9 cellular contexts compared by ENCODE assay signal in the genomic region with DNA sequence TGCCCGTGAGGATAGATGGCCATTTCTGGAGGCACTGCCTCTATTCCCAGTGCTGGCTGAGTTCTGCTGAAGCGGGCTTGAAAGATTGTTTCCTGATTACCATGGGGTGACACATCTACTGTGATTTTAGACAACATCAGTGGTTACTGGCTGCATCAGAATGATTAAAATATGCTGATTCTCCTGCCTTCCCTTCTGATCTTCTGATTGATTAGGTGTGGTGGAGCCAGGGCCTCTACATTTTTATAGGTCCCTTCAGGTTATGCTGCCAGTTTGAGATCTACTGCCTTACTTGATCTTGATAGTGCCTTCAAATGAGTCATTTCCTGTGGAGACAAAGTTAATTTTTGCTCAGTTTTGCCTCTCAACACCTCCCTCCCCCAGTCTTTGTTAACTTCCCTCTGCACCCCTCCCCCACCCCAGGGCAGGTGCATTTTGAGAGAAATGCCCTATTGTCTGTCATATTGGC. TPM values are rescaled to one million over a fixed set of nuclear protein-coding genes. Genes with fewer than 3 reads are reported as not detected.
DNase-seq lines count a peak whose midpoint lies in the region; TF ChIP-seq lines count a peak whose summit lies in the region.
"Had no signal": no experiment of that assay in that cellular context is flagged by ENCODE, and none has a peak within 500 bp of the region (broad histone marks: within the 10 kb centered on the region; RNA-seq: fewer than 3 reads in every experiment).

No MANE protein-coding gene starts in this region.

- 72 to 77% methylated on average over 2 of the region's 2 CpGs for WGBS in tibial nerve, 2 donors

- H3K9me3 ChIP-seq in KOPT-K1 (ENCODE audit: insufficient read depth, low read length, poor library complexity, severe bottlenecking): no peaks in the 10 kb centered on the region
- no peaks in the 10 kb centered on the region for H3K9me3 ChIP-seq in tibial nerve

- peaks cover 0 to 31% (median 12%) of the 10 kb centered on the region in 4 donors for H3K4me1 ChIP-seq in tibial nerve

- TF ChIP-seq POLR2A in tibial nerve (IDR thresholded peaks at IDR 0.05): no peak

- peak; percentile 64 for DNase-seq in NK-92 treated with Interleukin-12 subunit alpha and Interleukin-12 subunit beta, amount 100 ng/mL, for 24 hours (lab: John Stamatoyannopoulos, UW)
- no peak for DNase-seq in NK-92 (lab: John Stamatoyannopoulos, UW; ENCODE audit: unreplicated experiment)
- DNase-seq in activated CD4-positive, alpha-beta T cell treated with anti-CD3 and anti-CD28 coated beads, Interleukin-2, amount 50 U/mL, for 1 hour: peak; percentile 64
- DNase-seq in fibroblast of villous mesenchyme (ENCODE audit: low read depth): peak; percentile 35
- peak; percentile 30 to 34 for DNase-seq in stimulated activated CD8-positive, alpha-beta memory T cell treated with anti-CD3 and anti-CD28 coated beads, Interleukin-2, amount 100 ng/mL, for 48 hours (ENCODE audit: low read depth in 2 of 2)
- no peak for DNase-seq in tibial nerve (ENCODE audit: low spot score in 2 of 2)
- no peak for DNase-seq in nucleus accumbens (lab: John Stamatoyannopoulos, UW)

- TF ChIP-seq EP300 in tibial nerve (IDR thresholded peaks at IDR 0.05): no peak

- peak overlapping the region; percentile 70 for H3K27ac ChIP-seq in KOPT-K1 (ENCODE audit: low read depth, low read length, poor library complexity, severe bottlenecking)
- H3K27ac ChIP-seq in tibial nerve: no peak overlapping the region
- H3K27ac ChIP-seq: cardiac muscle cell had no signal

- H3K36me3 ChIP-seq in KOPT-K1 (ENCODE audit: insufficient read depth, low read length) (peaks cover 82% of the 10 kb centered on the region), tibial nerve (peaks cover 0 to 76% (median 8%) of the 10 kb centered on the region in 3 donors)

- no peaks in the 10 kb centered on the region for H3K27me3 ChIP-seq in tibial nerve
- H3K27me3 ChIP-seq: cardiac muscle cell had no signal

- TF ChIP-seq CTCF in fibroblast of villous mesenchyme (IDR thresholded peaks at IDR 0.05; ENCODE audit: insufficient read depth, low read depth, low read length) (no peak), tibial nerve (IDR thresholded peaks at IDR 0.05) (no peak)

- H3K4me3 ChIP-seq in fibroblast of villous mesenchyme (ENCODE audit: low read depth, low read length): no peak overlapping the region
- no peak overlapping the region for H3K4me3 ChIP-seq in tibial nerve
- H3K4me3 ChIP-seq: cardiac muscle cell had no signal

RNA-seq across cellular contexts. Expression of a gene that starts 31.6 kb away (rescaled TPM):
- total RNA-seq in fibroblast of villous mesenchyme (0.86 and 0.97 TPM in 2 replicates), tibial nerve (10 to 100 TPM in 3 of 4 donors, 1 to 10 TPM in 1; 6.9 to 24.0 (median 10.7) TPM)

Comparison
In these comparisons a context has a peak if more than half of its experiments do, and no peak if none do; other contexts are left out.
1. DNase-seq: peak in NK-92 treated with Interleukin-12 subunit alpha and Interleukin-12 subunit beta, amount 100 ng/mL, for 24 hours (single experiment), activated CD4-positive, alpha-beta T cell treated with anti-CD3 and anti-CD28 coated beads, Interleukin-2, amount 50 U/mL, for 1 hour (single experiment), fibroblast of villous mesenchyme (single experiment) and stimulated activated CD8-positive, alpha-beta memory T cell treated with anti-CD3 and anti-CD28 coated beads, Interleukin-2, amount 100 ng/mL, for 48 hours (2 of 2); none in NK-92 (single experiment), tibial nerve (0 of 2) and nucleus accumbens (0 of 56).